In genomic region chr19:30490760-30491159, GRCh38 we compare ENCODE assay signal across 7 cellular contexts.
"Had no signal": no experiment of that assay in that cellular context is flagged by ENCODE, and none has a peak within 500 bp of the region (broad histone marks: within the 10 kb centered on the region; RNA-seq: fewer than 3 reads in every experiment).

No MANE protein-coding gene starts in this region.

- DNase-seq: GOT3, H7, IMR-90, KG1 had no signal

- H3K36me3 ChIP-seq: HAP-1 had no signal

- H3K9me3 ChIP-seq: HAP-1 had no signal

- H3K4me3 ChIP-seq: HAP-1, K562 had no signal

- ATAC-seq: HCT116, K562 had no signal
